In the genomic region with DNA sequence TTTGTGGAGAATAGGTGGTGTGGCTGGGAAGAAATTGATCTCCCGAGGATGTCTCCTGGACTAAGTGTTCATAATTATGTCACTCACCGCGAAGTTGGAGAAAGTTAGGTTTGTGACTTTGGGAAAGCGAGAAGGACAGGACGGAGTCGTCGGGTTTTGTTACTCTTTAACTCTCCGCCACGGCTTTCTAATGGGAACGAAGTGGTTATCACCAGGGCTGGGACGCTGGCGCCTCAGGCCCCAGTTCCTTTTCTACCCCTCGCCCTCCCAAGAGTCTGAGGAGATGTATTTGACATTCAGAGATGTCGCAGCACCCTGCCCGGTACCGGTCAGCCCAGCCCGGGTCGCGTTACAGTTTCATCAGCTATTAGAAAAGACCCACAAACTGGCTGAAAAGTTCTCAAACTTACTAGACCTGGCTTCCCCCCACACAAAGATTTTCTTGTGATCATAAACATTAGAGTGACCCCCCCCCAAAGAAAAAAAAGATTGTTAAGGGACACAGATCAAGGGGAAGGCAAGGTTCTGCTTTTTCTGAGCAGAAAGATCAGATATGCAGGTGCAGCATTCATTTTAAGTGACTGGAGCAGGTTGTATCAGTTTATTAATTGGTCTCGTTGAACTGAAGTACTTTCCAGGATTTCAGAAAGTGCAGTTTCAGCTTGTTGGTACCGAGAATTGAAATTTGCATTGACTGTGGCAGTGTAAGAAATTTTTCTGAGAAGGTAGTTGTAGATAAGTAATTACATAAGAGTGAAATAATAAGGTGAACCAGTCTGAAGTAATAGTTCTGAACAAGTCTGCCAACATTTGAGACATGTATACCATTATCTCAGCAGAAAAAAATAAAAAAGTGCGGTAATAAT, we compare ENCODE assay signal across 8 cellular contexts. TPM values are rescaled to one million over a fixed set of nuclear protein-coding genes. Genes with fewer than 3 reads are reported as not detected.
DNase-seq lines count a peak whose midpoint lies in the region; ATAC-seq, FAIRE-seq and TF ChIP-seq lines count a peak whose summit lies in the region.

No MANE protein-coding gene starts in this region.

- peaks cover 3 to 18% (median 9%) of the 10 kb centered on the region in 4 experiments; a peak in 6 of 7 replicates for H3K4me1 ChIP-seq in H1 (replicated peaks in 1 of 4; ENCODE audit: control insufficient read depth in 3 of 4, insufficient read depth in 4 of 4, low read length in 3 of 4)

- H3K36me3 Mint-ChIP-seq in natural killer cell treated with Interleukin-12 subunit alpha and Interleukin-12 subunit beta and Interleukin-15 and Interleukin-18, amount 100 ng/mL, for 72 hours = no peaks in the 10 kb centered on the region

- peaks cover 14 to 30% of the 10 kb centered on the region in 2 donors for H3K4me1 Mint-ChIP-seq in natural killer cell treated with Interleukin-12 subunit alpha and Interleukin-12 subunit beta and Interleukin-15 and Interleukin-18, amount 100 ng/mL, for 72 hours (ENCODE audit: low read depth in 2 of 2)

- no peak for FAIRE-seq in RCC 7860 (lab: Jason Lieb, UNC)
- no peak for FAIRE-seq in H1 (lab: Jason Lieb, UNC)
- no peak for FAIRE-seq in urothelium cell line (lab: Jason Lieb, UNC)

- H2AK5ac ChIP-seq in H1 (ENCODE audit: low read depth, low read length) = no peak overlapping the region

- peaks cover 0 to 8% (median 5%) of the 10 kb centered on the region in 4 experiments; a peak in 3 of 7 replicates for H3K27me3 ChIP-seq in H1 (replicated peaks in 1 of 4; ENCODE audit: control insufficient read depth in 3 of 4, extremely low read depth in 1 of 4, insufficient read depth in 3 of 4, low read length in 3 of 4)

- peaks cover 0 to 50% of the 10 kb centered on the region in 2 experiments; a peak in 2 of 4 replicates for H3K79me2 ChIP-seq in H1 (ENCODE audit: control insufficient read depth in 1 of 2, insufficient read depth in 2 of 2, low read length in 2 of 2)

- H4K5ac ChIP-seq in H1 (ENCODE audit: insufficient read length, low read depth, low read length) = no peak overlapping the region

- no peak overlapping the region for H2BK20ac ChIP-seq in H1 (ENCODE audit: low read length)

- TF ChIP-seq RAD21 in H1 (IDR thresholded peaks at IDR 0.05 in 1 of 2, conservative IDR thresholded peaks at IDR 0.05 in 1 of 2; ENCODE audit: low read depth in 2 of 2, low read length in 2 of 2) = no peak

- peak overlapping the region; percentile 99 for H3K4me3 Mint-ChIP-seq in natural killer cell treated with Interleukin-12 subunit alpha and Interleukin-12 subunit beta and Interleukin-15 and Interleukin-18, amount 100 ng/mL, for 72 hours

- CTCF ChIA-PET in H1 (lab: Charles Lee; ENCODE audit: partially characterized antibody) = interaction anchor here (0.7 kb wide), 1 partner anchor 35 kb away, joined by 3 read pairs; no protein-coding TSS in a partner anchor

- ATAC-seq in natural killer cell treated with Interleukin-12 subunit alpha and Interleukin-12 subunit beta and Interleukin-15 and Interleukin-18, amount 100 ng/mL, for 72 hours = no peak

- WGBS in H1 (ENCODE audit: extremely low coverage in 1 of 2, insufficient coverage in 1 of 2, insufficient read length in 1 of 2, insufficient replicate concordance in 2 of 2, low coverage in 1 of 2, low lambda C conversion rate in 2 of 2, missing lambda C conversion rate in 1 of 2), 2 experiments = 20% methylated on average over 22 of the region's 22 CpGs; no CpG with 5 or more reads in 1 of the 2 experiments

- TF ChIP-seq POLR2A in H1 (IDR thresholded peaks at IDR 0.05; ENCODE audit: control extremely low read depth in 1 of 2, low read depth in 2 of 2, low read length in 2 of 2) = no peak

- peaks cover 3 to 16% (median 12%) of the 10 kb centered on the region in 4 experiments; a peak in 6 of 8 replicates for H3K36me3 ChIP-seq in H1 (ENCODE audit: control insufficient read depth in 2 of 4, insufficient read depth in 4 of 4, low read length in 3 of 4)

- H3K23me2 ChIP-seq in H1 (ENCODE audit: low read depth, low read length) = peaks cover 14% of the 10 kb centered on the region

- no peak overlapping the region for H3K27ac ChIP-seq in H1 (ENCODE audit: low read depth, low read length)

- H4K91ac ChIP-seq in H1 (replicated peaks; ENCODE audit: insufficient read length, low read length) = no peak overlapping the region

- TF ChIP-seq CTCF in H1 (IDR thresholded peaks at IDR 0.05; ENCODE audit: control extremely low read depth in 1 of 3, insufficient read depth in 1 of 3, low read depth in 1 of 3, low read length in 3 of 3) = no peak

- H3K9me3 Mint-ChIP-seq in natural killer cell treated with Interleukin-12 subunit alpha and Interleukin-12 subunit beta and Interleukin-15 and Interleukin-18, amount 100 ng/mL, for 72 hours = no peaks in the 10 kb centered on the region

- POLR2A ChIA-PET in H1 (lab: Charles Lee; ENCODE audit: partially characterized antibody) = interaction anchor here (2.5 kb wide), 1 partner anchor 13 kb away, joined by 8 read pairs; no protein-coding TSS in a partner anchor

- H3K4ac ChIP-seq in H1 (replicated peaks; ENCODE audit: insufficient read length, low read depth, low read length) = no peak overlapping the region

- peak overlapping the region in 2 of 4 experiments; percentile 6 to 52; a peak in 2 of 7 replicates for H3K9ac ChIP-seq in H1 (replicated peaks in 1 of 4; ENCODE audit: extremely low read depth in 1 of 4, low read depth in 3 of 4, low read length in 3 of 4)

- H4K20me1 ChIP-seq in H1 (replicated peaks in 1 of 2; ENCODE audit: control insufficient read depth in 1 of 2, insufficient read depth in 2 of 2, low read length in 2 of 2) = peaks cover 13 to 18% of the 10 kb centered on the region in 2 experiments

- H2BK120ac ChIP-seq in H1 (replicated peaks; ENCODE audit: low read depth, low read length) = no peak overlapping the region

- peak; percentile 60 for DNase-seq in NCI-H748 (lab: John Stamatoyannopoulos, UW; ENCODE audit: unreplicated experiment)
- no peak for DNase-seq in NCI-H748 treated with DMSO at 0.1 percent for 48 hours (lab: John Stamatoyannopoulos, UW)
- DNase-seq in RCC 7860 (ENCODE audit: low spot score) = peak; percentile 6
- DNase-seq in H1 (ENCODE audit: low read depth in 1 of 2, low spot score in 2 of 2) = no peak
- no peak for DNase-seq in natural killer cell treated with Interleukin-12 subunit alpha and Interleukin-12 subunit beta and Interleukin-15 and Interleukin-18, amount 100 ng/mL, for 72 hours (ENCODE audit: low spot score)
- no peak for DNase-seq in urothelium cell line (ENCODE audit: low spot score)
- no peak for DNase-seq in GM19238 (ENCODE audit: insufficient read length, low spot score)
- no peak for DNase-seq in UCSD-AML1 (lab: John Stamatoyannopoulos, UW; ENCODE audit: unreplicated experiment)

- H2BK12ac ChIP-seq in H1 (ENCODE audit: low read depth, low read length) = no peak overlapping the region

- H3K4me2 ChIP-seq in H1 (ENCODE audit: insufficient read depth in 1 of 2, low read depth in 2 of 2, low read length in 2 of 2) = peak overlapping the region; percentile 87 to 97

- H3K18ac ChIP-seq in H1 (ENCODE audit: extremely low read depth, low read length) = no peak overlapping the region

- no peak overlapping the region for H3K23ac ChIP-seq in H1 (ENCODE audit: insufficient read length)

- H3K56ac ChIP-seq in H1 (replicated peaks; ENCODE audit: insufficient read length, low read depth, low read length) = no peak overlapping the region

- H4K8ac ChIP-seq in H1 (ENCODE audit: extremely low read depth, insufficient read depth, low read length) = no peak overlapping the region

- H2BK5ac ChIP-seq in H1 (ENCODE audit: low read depth, low read length) = no peak overlapping the region

- peaks cover 2% of the 10 kb centered on the region; the same call in 1 of the 2 replicates for H3K79me1 ChIP-seq in H1 (ENCODE audit: low read depth, low read length)

- no peak overlapping the region for H2AFZ ChIP-seq in H1 (ENCODE audit: low read length)

- TF ChIP-seq EP300 in H1 (IDR thresholded peaks at IDR 0.05; ENCODE audit: borderline replicate concordance in 1 of 2, low read depth in 2 of 2, low read length in 2 of 2) = no peak

- H3K9me3 ChIP-seq in H1 (ENCODE audit: insufficient read depth in 2 of 2, low read depth in 1 of 2, low read length in 1 of 2) = no peaks in the 10 kb centered on the region

- H3K4me3 ChIP-seq in H1 (ENCODE audit: extremely low read depth in 1 of 4, insufficient read depth in 2 of 4, low read depth in 3 of 4, low read length in 4 of 4) = peak overlapping the region; percentile 78 to 91 (median 84)

- H3K27ac Mint-ChIP-seq in natural killer cell treated with Interleukin-12 subunit alpha and Interleukin-12 subunit beta and Interleukin-15 and Interleukin-18, amount 100 ng/mL, for 72 hours = peak overlapping the region; percentile 67 to 71

- H3K14ac ChIP-seq in H1 (ENCODE audit: insufficient read length) = no peak overlapping the region

- H3K27me3 Mint-ChIP-seq in natural killer cell treated with Interleukin-12 subunit alpha and Interleukin-12 subunit beta and Interleukin-15 and Interleukin-18, amount 100 ng/mL, for 72 hours = peaks cover 7 to 17% of the 10 kb centered on the region in 2 donors

- no peak overlapping the region for H2BK15ac ChIP-seq in H1 (ENCODE audit: low read length)

RNA-seq across cellular contexts. Expression of gene ZBTB18, which starts 0.9 kb away (rescaled TPM):
- total RNA-seq in H1 (2021; fragmentation: NEBNext Ultra II Directional; extraction: Animal tissue kit (Norgen Biotek cat#: 25700)) = 14.0 and 14.4 TPM in 2 replicates
- polyA plus RNA-seq in H1 (2011; rRNA removed) = 8.2 and 8.5 TPM in 2 replicates
- polyA plus RNA-seq in H1 (2011; cell fraction: cytosol; rRNA removed) = 8.6 TPM
- polyA plus RNA-seq in H1 (2011; cell fraction: nucleus; rRNA removed) = 17.3 TPM
- 7.3 to 9.6 TPM (median 8.3 TPM) in 4 replicates for polyA plus RNA-seq in H1 (2012, experiment 1 of 2)
- polyA plus RNA-seq in H1 (2012, experiment 2 of 2) = 2.0 TPM
- polyA plus RNA-seq in H1 (2013, experiment 1 of 2) = 7.5 TPM
- polyA plus RNA-seq in H1 (2013, experiment 2 of 2) = 7.2 TPM
- polyA minus RNA-seq in H1 (2011; rRNA and poly(A)+ RNA removed) = 14.2 and 15.0 TPM in 2 replicates
- 11.5 TPM for polyA minus RNA-seq in H1 (2011; cell fraction: cytosol; rRNA and poly(A)+ RNA removed)
- polyA minus RNA-seq in H1 (2011; cell fraction: nucleus; rRNA and poly(A)+ RNA removed) = 8.1 TPM
- 1 to 10 TPM; 2.3 to 3.3 TPM for total RNA-seq in natural killer cell treated with Interleukin-12 subunit alpha and Interleukin-12 subunit beta and Interleukin-15 and Interleukin-18, amount 100 ng/mL, for 72 hours

Comparison
In these comparisons a context has a peak if more than half of its experiments do, and no peak if none do; other contexts are left out.
1. DNase-seq: peak in NCI-H748 (single experiment) and RCC 7860 (single experiment); none in NCI-H748 treated with DMSO at 0.1 percent for 48 hours (single experiment), H1 (0 of 2), natural killer cell treated with Interleukin-12 subunit alpha and Interleukin-12 subunit beta and Interleukin-15 and Interleukin-18, amount 100 ng/mL, for 72 hours (single experiment), urothelium cell line (single experiment), GM19238 (single experiment) and UCSD-AML1 (single experiment).